Comparison of ENCODE assay signal across 13 cellular contexts in the genomic region with DNA sequence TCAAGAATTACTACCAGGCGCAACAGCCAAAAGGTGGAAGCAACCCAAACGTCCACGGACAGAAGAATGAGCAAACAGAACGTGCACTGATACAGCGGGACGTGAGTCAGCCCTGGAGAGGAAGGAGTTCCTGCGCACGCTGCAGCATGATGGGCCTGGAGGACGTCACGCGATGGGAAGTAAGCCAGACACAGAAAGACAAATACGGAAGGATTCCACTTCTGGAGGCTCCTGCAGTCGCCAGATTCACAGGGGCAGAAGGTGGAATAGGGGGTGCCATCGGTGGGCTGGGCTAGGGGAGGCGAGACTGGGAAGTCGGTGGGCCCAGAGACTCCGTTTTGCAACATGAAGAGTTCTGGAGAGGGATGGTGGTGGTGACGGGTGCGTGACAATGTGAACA.
A peak's percentile ranks its signal among the peaks of the same experiment; 100 is the strongest.
DNase-seq lines count a peak whose midpoint lies in the region; ATAC-seq and TF ChIP-seq lines count a peak whose summit lies in the region.
"Had no signal": no experiment of that assay in that cellular context is flagged by ENCODE, and none has a peak within 500 bp of the region (broad histone marks: within the 10 kb centered on the region; RNA-seq: fewer than 3 reads in every experiment).

No MANE protein-coding gene starts in this region.

- H3K27ac ChIP-seq in left ventricle myocardium inferior (replicated peaks), result no peak overlapping the region
- H3K27ac ChIP-seq: dorsolateral prefrontal cortex, parathyroid adenoma had no signal

- peak; percentile 56 for DNase-seq in Right ventricle myocardium superior
- no peak for DNase-seq in left ventricle myocardium inferior
- DNase-seq in chondrocyte (ENCODE audit: low spot score), result peak; percentile 41
- no peak for DNase-seq in left lobe of liver (ENCODE audit: low spot score)
- peak; percentile 75 for DNase-seq in ureter (ENCODE audit: low spot score)
- DNase-seq: activated CD8-positive, alpha-beta memory T cell treated with anti-CD3 and anti-CD28 coated beads, Interleukin-2, amount 50 U/mL, for 48 hours; COR-L47; NCI-H1436 treated with DMSO at 0.1 percent for 48 hours had no signal

- intact Hi-C loops in Right ventricle myocardium superior (cut with DNase I), result no loop called here
- intact Hi-C loops in left ventricle myocardium inferior (cut with micrococcal nuclease), result no loop called here

- ATAC-seq in Right ventricle myocardium superior (ENCODE audit: poor library complexity) (no peak), left lobe of liver (peak; percentile 47), GM18867 (IDR thresholded peaks at IDR 0.05; ENCODE audit: unreplicated experiment) (no peak), HG03342 (IDR thresholded peaks at IDR 0.05; ENCODE audit: unreplicated experiment) (no peak), GM18907 (IDR thresholded peaks at IDR 0.05; ENCODE audit: unreplicated experiment) (no peak)

- no peak overlapping the region for H3K4me3 ChIP-seq in left ventricle myocardium inferior
- H3K4me3 ChIP-seq: dorsolateral prefrontal cortex had no signal

- H3K27ac Mint-ChIP-seq in chondrocyte (ENCODE audit: unreplicated experiment), result no peak overlapping the region

- H3K27me3 ChIP-seq in left ventricle myocardium inferior (ENCODE audit: low read depth), result no peaks in the 10 kb centered on the region
- H3K27me3 ChIP-seq: dorsolateral prefrontal cortex had no signal

- H3K4me1 Mint-ChIP-seq in chondrocyte (ENCODE audit: low read depth), result no peaks in the 10 kb centered on the region

- no peaks in the 10 kb centered on the region for H3K4me1 ChIP-seq in left ventricle myocardium inferior
- H3K4me1 ChIP-seq: parathyroid adenoma had no signal

- H3K36me3 ChIP-seq in left ventricle myocardium inferior, result no peaks in the 10 kb centered on the region

- TF ChIP-seq CTCF in left ventricle myocardium inferior (IDR thresholded peaks at IDR 0.05; ENCODE audit: borderline replicate concordance) (no peak), chondrocyte (IDR thresholded peaks at IDR 0.05) (no peak)

- H3K9me3 Mint-ChIP-seq in chondrocyte (ENCODE audit: low read depth), result peaks cover 4% of the 10 kb centered on the region

- H3K4me3 Mint-ChIP-seq in chondrocyte (ENCODE audit: unreplicated experiment), result no peak overlapping the region

- no peaks in the 10 kb centered on the region for H3K9me3 ChIP-seq in left ventricle myocardium inferior (replicated peaks)

- no peaks in the 10 kb centered on the region for H3K36me3 Mint-ChIP-seq in chondrocyte (ENCODE audit: low read depth)

- H3K27me3 Mint-ChIP-seq in chondrocyte (ENCODE audit: low read depth), result peaks cover 5% of the 10 kb centered on the region

Comparison
In these comparisons a context has a peak if more than half of its experiments do, and no peak if none do; other contexts are left out.
1. DNase-seq: peak in Right ventricle myocardium superior (single experiment), chondrocyte (single experiment) and ureter (single experiment); none in left ventricle myocardium inferior (single experiment) and left lobe of liver (single experiment).